ENCODE assay signal across 8 cellular contexts in genomic region chr22:38177926-38178604, GRCh38. TPM values are rescaled to one million over a fixed set of nuclear protein-coding genes. Genes with fewer than 3 reads are reported as not detected.
DNase-seq lines count a peak whose midpoint lies in the region; ATAC-seq and TF ChIP-seq lines count a peak whose summit lies in the region.

No MANE protein-coding gene starts in this region.

- no peak overlapping the region for H2AFZ ChIP-seq in DND-41 (ENCODE audit: low read depth, low read length)

- H3K27me3 ChIP-seq in DND-41 (ENCODE audit: insufficient read depth, low read length, poor library complexity) (no peaks in the 10 kb centered on the region), transverse colon (no peaks in the 10 kb centered on the region)
- H3K27me3 ChIP-seq in effector memory CD4-positive, alpha-beta T cell (replicated peaks; ENCODE audit: control insufficient read depth, insufficient read depth, low read length, poor library complexity, severe bottlenecking) = no peaks in the 10 kb centered on the region

- peak; percentile 26 for TF ChIP-seq EP300 in transverse colon (IDR thresholded peaks at IDR 0.05; ENCODE audit: low read depth)

- H3K9me3 ChIP-seq in DND-41 (ENCODE audit: insufficient read depth, low read length, severe bottlenecking) = no peaks in the 10 kb centered on the region
- H3K9me3 ChIP-seq in transverse colon = no peaks in the 10 kb centered on the region
- H3K9me3 ChIP-seq in effector memory CD4-positive, alpha-beta T cell (ENCODE audit: control insufficient read depth, low read length) = no peaks in the 10 kb centered on the region

- no peak for DNase-seq in DND-41
- DNase-seq in NCI-H1930 (lab: John Stamatoyannopoulos, UW) = peak; percentile 8 to 55
- DNase-seq in central memory CD8-positive, alpha-beta T cell (ENCODE audit: low spot score in 2 of 2) = no peak
- DNase-seq in lower leg skin (ENCODE audit: low spot score in 2 of 2) = peak; percentile 80 to 94
- DNase-seq in transverse colon = peak; percentile 51
- no peak for DNase-seq in NOMO-1 (lab: John Stamatoyannopoulos, UW; ENCODE audit: unreplicated experiment in 2 of 2)
- DNase-seq in effector memory CD4-positive, alpha-beta T cell = no peak
- no peak for DNase-seq in SKM-1 treated with dmso at 0.1 percent for 144 hours (lab: John Stamatoyannopoulos, UW; ENCODE audit: unreplicated experiment)

- H3K36me3 ChIP-seq in DND-41 (ENCODE audit: insufficient read depth, low read length) (peaks cover 19% of the 10 kb centered on the region), transverse colon (no peaks in the 10 kb centered on the region)
- H3K36me3 ChIP-seq in effector memory CD4-positive, alpha-beta T cell (ENCODE audit: control insufficient read depth, insufficient read depth, low read length) = no peaks in the 10 kb centered on the region

- intact Hi-C loops in lower leg skin (cut with DNase I; ENCODE audit: low total_unique reads) (no loop called here), transverse colon (cut with DNase I; ENCODE audit: low total_unique reads) (no loop called here)

- H3K4me1 ChIP-seq in DND-41 (ENCODE audit: insufficient read depth, low read length) = peaks cover 40% of the 10 kb centered on the region
- H3K4me1 ChIP-seq in transverse colon = peaks cover 22 to 56% (median 30%) of the 10 kb centered on the region in 4 donors
- H3K4me1 ChIP-seq in effector memory CD4-positive, alpha-beta T cell (ENCODE audit: control insufficient read depth, insufficient read depth, low read length, poor library complexity, severe bottlenecking) = peaks cover 35% of the 10 kb centered on the region

- peaks cover 69% of the 10 kb centered on the region for H3K79me2 ChIP-seq in DND-41 (ENCODE audit: insufficient read depth, low read length)

- TF ChIP-seq CTCF in DND-41 (IDR thresholded peaks at IDR 0.05; ENCODE audit: borderline replicate concordance, extremely low read depth, low read length, poor library complexity, severe bottlenecking) (no peak), lower leg skin (IDR thresholded peaks at IDR 0.05) (no peak), transverse colon (IDR thresholded peaks at IDR 0.05) (no peak)

- TF ChIP-seq POLR2A in lower leg skin (IDR thresholded peaks at IDR 0.05) = no peak
- TF ChIP-seq POLR2A in transverse colon (IDR thresholded peaks at IDR 0.05) = no peak

- 47 to 53% methylated on average over 14 to 15 of the region's 15 CpGs for WGBS in lower leg skin, 2 donors
- 46 to 100% methylated on average over 3 to 15 of the region's 15 CpGs for WGBS in transverse colon (ENCODE audit: low coverage in 1 of 2), 2 donors

- H3K4me3 ChIP-seq in DND-41 (ENCODE audit: low read depth in 1 of 2, low read length in 2 of 2) (no peak overlapping the region), lower leg skin (ENCODE audit: low read depth, poor library complexity, severe bottlenecking) (no peak overlapping the region), transverse colon (no peak overlapping the region)
- no peak overlapping the region for H3K4me3 ChIP-seq in effector memory CD4-positive, alpha-beta T cell (ENCODE audit: insufficient read depth, low read depth, low read length, poor library complexity, severe bottlenecking)

- peak overlapping the region; percentile 92 for H3K27ac Mint-ChIP-seq in central memory CD8-positive, alpha-beta T cell (ENCODE audit: low read depth)

- H3K27ac ChIP-seq in DND-41 (ENCODE audit: low read length) (0 out of 2 replicates have a peak overlapping the region, but pooled peaks have one; percentile 2), transverse colon (peak overlapping the region; percentile 68 to 95 (median 84))
- H3K27ac ChIP-seq in effector memory CD4-positive, alpha-beta T cell (ENCODE audit: insufficient read depth, low read length, poor library complexity, severe bottlenecking) = no peak overlapping the region

- peaks cover 65% of the 10 kb centered on the region for H3K4me1 Mint-ChIP-seq in central memory CD8-positive, alpha-beta T cell

- H4K20me1 ChIP-seq in DND-41 (ENCODE audit: insufficient read depth, low read length) = peaks cover 24% of the 10 kb centered on the region

- peaks cover 16% of the 10 kb centered on the region for H3K36me3 Mint-ChIP-seq in central memory CD8-positive, alpha-beta T cell (ENCODE audit: insufficient read depth)

- H3K27me3 Mint-ChIP-seq in central memory CD8-positive, alpha-beta T cell = no peaks in the 10 kb centered on the region

- H3K4me3 Mint-ChIP-seq in central memory CD8-positive, alpha-beta T cell = no peak overlapping the region

- no peak overlapping the region for H3K4me2 ChIP-seq in DND-41 (ENCODE audit: insufficient read depth, low read length)

- ATAC-seq in DND-41 (ENCODE audit: insufficient read depth, low read depth) = no peak
- ATAC-seq in central memory CD8-positive, alpha-beta T cell (replicated peaks; ENCODE audit: extremely low read depth, poor library complexity, severe bottlenecking) = no peak

- in situ Hi-C loops in transverse colon (cut with MboI; ENCODE audit: low pct_ligation_motif_present in 1 of 4, low pct_unique_long_range_greater_than_20kb in 1 of 4, low sequenced_read_pairs in 3 of 4) = no loop called here

- no peak overlapping the region for H3K9ac ChIP-seq in DND-41 (ENCODE audit: low read depth, low read length)

- no peaks in the 10 kb centered on the region for H3K9me3 Mint-ChIP-seq in central memory CD8-positive, alpha-beta T cell

RNA-seq across cellular contexts. Expression of gene PLA2G6, which starts 3.6 kb away (rescaled TPM):
- 10 to 100 TPM; 46.0 to 88.4 (median 64.8) TPM for total RNA-seq in lower leg skin
- 100 to 1,000 TPM in 2 of 4 donors, 10 to 100 TPM in 2; 30.7 to 327 (median 72.3) TPM for total RNA-seq in transverse colon

RNA-seq across cellular contexts. Expression of gene MAFF, which starts 23.7 kb away (rescaled TPM):
- total RNA-seq in lower leg skin (100 to 1,000 TPM in 1 of 4 donors, 10 to 100 TPM in 3; 64.7 to 116 (median 82.0) TPM), transverse colon (10 to 100 TPM in 3 of 4 donors, 1 to 10 TPM in 1; 3.8 to 30.3 (median 22.0) TPM)

Comparison
In these comparisons a context has a peak if more than half of its experiments do, and no peak if none do; other contexts are left out.
1. DNase-seq: peak in NCI-H1930 (2 of 2), lower leg skin (2 of 2) and transverse colon (single experiment); none in DND-41 (single experiment), central memory CD8-positive, alpha-beta T cell (0 of 2), NOMO-1 (0 of 2), effector memory CD4-positive, alpha-beta T cell (0 of 3) and SKM-1 treated with dmso at 0.1 percent for 144 hours (single experiment).